9 cellular contexts compared by ENCODE assay signal in genomic region chr10:125629758-125630376, GRCh38. TPM values are rescaled to one million over a fixed set of nuclear protein-coding genes. Genes with fewer than 3 reads are reported as not detected.
A peak's percentile ranks its signal among the peaks of the same experiment; 100 is the strongest.
DNase-seq lines count a peak whose midpoint lies in the region; ATAC-seq and TF ChIP-seq lines count a peak whose summit lies in the region.
"Had no signal": no experiment of that assay in that cellular context is flagged by ENCODE, and none has a peak within 500 bp of the region (broad histone marks: within the 10 kb centered on the region; RNA-seq: fewer than 3 reads in every experiment).

No MANE protein-coding gene starts in this region.

- no peaks in the 10 kb centered on the region for H3K9me3 ChIP-seq in Panc1 (ENCODE audit: control insufficient read depth, insufficient read depth, low read depth, low read length)
- no peaks in the 10 kb centered on the region for H3K9me3 ChIP-seq in lower lobe of right lung
- H3K9me3 ChIP-seq: SJSA1 had no signal

- no TSS peak for BruUV-seq in Panc1 (replicated peaks; lab: Mats Ljungman, UMichigan)

- H3K4me1 ChIP-seq in Panc1 (ENCODE audit: control insufficient read depth, insufficient read depth, low read length) (peaks cover 4% of the 10 kb centered on the region; the same call in 1 of the 2 replicates), lower lobe of right lung (no peaks in the 10 kb centered on the region)
- H3K4me1 ChIP-seq: SJSA1 had no signal

- H3K36me3 ChIP-seq in Panc1 (ENCODE audit: control insufficient read depth, insufficient read depth, low read length) (no peaks in the 10 kb centered on the region), lower lobe of right lung (no peaks in the 10 kb centered on the region)
- H3K36me3 ChIP-seq: SJSA1 had no signal

- DNase-seq in EL: peak; percentile 34
- DNase-seq in Panc1 (ENCODE audit: low read depth, low spot score): peak; percentile 24
- DNase-seq in fibroblast of pulmonary artery (ENCODE audit: low read depth): peak; percentile 56
- no peak for DNase-seq in lower lobe of right lung
- no peak for DNase-seq in mucosa of gallbladder (ENCODE audit: low spot score)
- no peak for DNase-seq in stimulated activated naive CD4-positive, alpha-beta T cell treated with Interleukin-2 at 50 U/mL for 16 hours (lab: John Stamatoyannopoulos, UW)

- in situ Hi-C loops in Panc1 (cut with HindIII; ENCODE audit: low pct_unique_long_range_greater_than_20kb, low sequenced_read_pairs): no loop called here

- H3K4me3 ChIP-seq in Panc1 (ENCODE audit: low read depth in 2 of 2, low read length in 2 of 2) (no peak overlapping the region), fibroblast of pulmonary artery (replicated peaks; ENCODE audit: low read depth, low read length) (no peak overlapping the region), lower lobe of right lung (no peak overlapping the region)
- H3K4me3 ChIP-seq: SJSA1 had no signal

- CTCF ChIA-PET in Panc1 (lab: Charles Lee): no interaction called here

- POLR2A ChIA-PET in Panc1 (lab: Charles Lee): no interaction called here

- H3K27me3 ChIP-seq in Panc1 (ENCODE audit: control insufficient read depth, insufficient read depth, low read length) (peaks cover 27% of the 10 kb centered on the region), lower lobe of right lung (ENCODE audit: low read depth) (no peaks in the 10 kb centered on the region)

- H3K27ac ChIP-seq in Panc1 (ENCODE audit: low read length): no peak overlapping the region
- H3K27ac ChIP-seq in lower lobe of right lung: no peak overlapping the region
- H3K27ac ChIP-seq: SJSA1 had no signal

- peak; percentile 60 for ATAC-seq in HG03378 (IDR thresholded peaks at IDR 0.05; ENCODE audit: unreplicated experiment)
- peak; percentile 91 for ATAC-seq in Panc1
- no peak for ATAC-seq in lower lobe of right lung
- ATAC-seq in GM18517 (IDR thresholded peaks at IDR 0.05; ENCODE audit: unreplicated experiment): no peak

- TF ChIP-seq CTCF in Panc1 (IDR thresholded peaks at IDR 0.05) (peak; percentile 75), fibroblast of pulmonary artery (IDR thresholded peaks at IDR 0.05; ENCODE audit: low read length, missing control alignments) (peak; percentile 41), lower lobe of right lung (IDR thresholded peaks at IDR 0.05) (no peak)

- intact Hi-C loops in Panc1 (cut with micrococcal nuclease; ENCODE audit: unreplicated experiment) (no loop called here), lower lobe of right lung (cut with DNase I) (no loop called here)

RNA-seq across cellular contexts. Expression of gene TEX36, which starts 53.1 kb away (rescaled TPM):
- total RNA-seq in Panc1 (2021; ENCODE audit: unreplicated experiment) (not detected), lower lobe of right lung (not detected), mucosa of gallbladder (not detected)
- not detected for polyA plus RNA-seq in Panc1 (2012; ENCODE audit: insufficient read length)
- total RNA-seq: SJSA1 had no signal

Comparison
In these comparisons a context has a peak if more than half of its experiments do, and no peak if none do; other contexts are left out.
1. DNase-seq: peak in EL (single experiment), Panc1 (single experiment) and fibroblast of pulmonary artery (single experiment); none in lower lobe of right lung (single experiment), mucosa of gallbladder (single experiment) and stimulated activated naive CD4-positive, alpha-beta T cell treated with Interleukin-2 at 50 U/mL for 16 hours (single experiment).
2. ATAC-seq: peak in HG03378 (single experiment) and Panc1 (single experiment); none in lower lobe of right lung (0 of 2) and GM18517 (single experiment).